ENCODE assay signal across 8 cellular contexts in the genomic region with DNA sequence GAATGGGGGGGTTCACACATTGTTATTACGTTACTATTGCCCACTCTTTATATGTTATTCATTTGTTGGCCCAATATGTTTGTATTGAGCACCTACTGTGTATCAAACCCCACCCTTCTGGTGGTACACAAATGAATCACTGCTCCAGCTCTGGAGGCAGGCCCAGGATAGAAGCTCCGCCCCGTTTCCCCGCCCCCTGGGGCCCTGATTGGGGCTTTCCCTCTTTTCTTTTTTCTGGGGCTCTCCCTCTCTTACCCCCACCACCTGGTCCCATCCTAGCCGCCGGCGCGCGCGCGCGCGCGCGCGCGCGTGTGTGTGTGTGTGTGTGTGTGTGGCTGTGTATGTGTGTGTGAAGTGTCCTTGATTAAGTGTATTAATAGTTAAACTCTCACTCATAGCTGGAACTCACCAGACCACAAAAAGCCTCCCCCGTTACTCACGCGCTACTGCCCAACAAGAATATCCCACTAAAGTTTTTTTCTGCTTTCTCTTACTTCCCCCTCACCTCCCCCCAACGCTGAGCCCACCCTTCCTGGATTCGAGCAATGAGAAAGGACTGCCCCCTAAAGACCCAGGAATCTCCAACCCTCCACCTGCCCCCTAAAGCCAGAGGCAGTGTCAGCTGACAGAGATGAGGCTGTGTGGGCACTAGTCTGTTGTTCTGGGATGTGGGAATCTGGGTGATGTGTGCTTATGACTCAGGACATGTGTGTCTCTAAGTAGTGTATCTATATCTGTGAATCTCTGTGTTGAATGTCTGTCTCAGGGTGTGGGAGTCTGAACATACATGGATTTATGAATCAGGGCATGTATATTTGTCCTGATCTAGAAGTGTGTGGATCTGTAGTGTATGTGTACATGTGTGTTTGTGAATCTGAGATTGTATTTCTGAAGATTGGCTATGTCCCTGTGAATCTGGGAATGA. TPM values are rescaled to one million over a fixed set of nuclear protein-coding genes. Genes with fewer than 3 reads are reported as not detected.
DNase-seq lines count a peak whose midpoint lies in the region; ATAC-seq and TF ChIP-seq lines count a peak whose summit lies in the region.

No MANE protein-coding gene starts in this region.

- peak; percentile 81 for DNase-seq in activated effector memory CD4-positive, alpha-beta T cell treated with anti-CD3 and anti-CD28 coated beads, Interleukin-2, amount 50 U/mL, for 16 hours
- no peak for DNase-seq in activated effector memory CD4-positive, alpha-beta T cell treated with Interleukin-2 at 50 U/mL for 16 hours
- DNase-seq in NOMO-1 treated with dmso at 0.1 percent for 144 hours (lab: John Stamatoyannopoulos, UW; ENCODE audit: unreplicated experiment) = peak; percentile 32
- peak; percentile 74 for DNase-seq in activated gamma-delta T cell treated with Interleukin-2 at 50 U/mL for 16 hours
- DNase-seq in fibroblast of villous mesenchyme (ENCODE audit: low read depth) = peak; percentile 92
- peak; percentile 88 for DNase-seq in natural killer cell treated with Interleukin-12 subunit alpha and Interleukin-12 subunit beta and Interleukin-15 and Interleukin-18, amount 100 ng/mL, for 72 hours (ENCODE audit: low spot score)
- DNase-seq in thyroid gland = peak; percentile 86 to 89

- TF ChIP-seq POLR2A in thyroid gland (IDR thresholded peaks at IDR 0.05) = peak in 1 of 2 donors; percentile 27

- H3K27ac Mint-ChIP-seq in natural killer cell treated with Interleukin-12 subunit alpha and Interleukin-12 subunit beta and Interleukin-15 and Interleukin-18, amount 100 ng/mL, for 72 hours = peak overlapping the region; percentile 63 to 90

- H3K27me3 Mint-ChIP-seq in natural killer cell treated with Interleukin-12 subunit alpha and Interleukin-12 subunit beta and Interleukin-15 and Interleukin-18, amount 100 ng/mL, for 72 hours = no peaks in the 10 kb centered on the region

- no peaks in the 10 kb centered on the region for H3K9me3 Mint-ChIP-seq in natural killer cell treated with Interleukin-12 subunit alpha and Interleukin-12 subunit beta and Interleukin-15 and Interleukin-18, amount 100 ng/mL, for 72 hours

- peaks cover 75% of the 10 kb centered on the region in 2 donors for H3K4me1 ChIP-seq in thyroid gland

- no peaks in the 10 kb centered on the region for H3K36me3 ChIP-seq in thyroid gland

- 7 to 8% methylated on average over 23 of the region's 23 CpGs for WGBS in thyroid gland, 2 donors

- ATAC-seq in HG02938 (IDR thresholded peaks at IDR 0.05; ENCODE audit: unreplicated experiment) = peak; percentile 31
- peak; percentile 66 to 78 for ATAC-seq in natural killer cell treated with Interleukin-12 subunit alpha and Interleukin-12 subunit beta and Interleukin-15 and Interleukin-18, amount 100 ng/mL, for 72 hours

- H3K27ac ChIP-seq in thyroid gland = peak overlapping the region; percentile 95 to 99 (median 95)

- no peaks in the 10 kb centered on the region for H3K27me3 ChIP-seq in thyroid gland

- peaks cover 52 to 61% of the 10 kb centered on the region in 2 donors for H3K4me1 Mint-ChIP-seq in natural killer cell treated with Interleukin-12 subunit alpha and Interleukin-12 subunit beta and Interleukin-15 and Interleukin-18, amount 100 ng/mL, for 72 hours (ENCODE audit: low read depth in 2 of 2)

- H3K4me3 ChIP-seq in fibroblast of villous mesenchyme (ENCODE audit: low read depth, low read length) (peak overlapping the region; percentile 78), thyroid gland (replicated peaks in 1 of 3) (no peak overlapping the region)

- H3K36me3 Mint-ChIP-seq in natural killer cell treated with Interleukin-12 subunit alpha and Interleukin-12 subunit beta and Interleukin-15 and Interleukin-18, amount 100 ng/mL, for 72 hours = no peaks in the 10 kb centered on the region

- no peak for TF ChIP-seq CTCF in fibroblast of villous mesenchyme (IDR thresholded peaks at IDR 0.05; ENCODE audit: insufficient read depth, low read depth, low read length)
- no peak for TF ChIP-seq CTCF in thyroid gland (IDR thresholded peaks at IDR 0.05)

- no peaks in the 10 kb centered on the region for H3K9me3 ChIP-seq in thyroid gland

- peak overlapping the region; percentile 75 for H3K4me3 Mint-ChIP-seq in natural killer cell treated with Interleukin-12 subunit alpha and Interleukin-12 subunit beta and Interleukin-15 and Interleukin-18, amount 100 ng/mL, for 72 hours

- intact Hi-C loops in thyroid gland (cut with DNase I) = loop anchor here (2.0 kb wide), 1 partner anchor 15 kb away; no protein-coding TSS in a partner anchor

RNA-seq across cellular contexts. Expression of a gene that starts 4.0 kb away (rescaled TPM):
- total RNA-seq in fibroblast of villous mesenchyme (75.4 and 79.5 TPM in 2 replicates), thyroid gland (10 to 100 TPM; 52.3 to 81.8 (median 62.6) TPM)
- 1 to 10 TPM; 4.7 to 9.0 TPM for total RNA-seq in natural killer cell treated with Interleukin-12 subunit alpha and Interleukin-12 subunit beta and Interleukin-15 and Interleukin-18, amount 100 ng/mL, for 72 hours
